ENCODE assay signal across 26 cellular contexts in genomic region chr7:103991406-103991805, GRCh38. TPM values are rescaled to one million over a fixed set of nuclear protein-coding genes. Genes with fewer than 3 reads are reported as not detected.
"Had no signal": no experiment of that assay in that cellular context is flagged by ENCODE, and none has a peak within 500 bp of the region (broad histone marks: within the 10 kb centered on the region; RNA-seq: fewer than 3 reads in every experiment).

No MANE protein-coding gene starts in this region.

- ATAC-seq: naive thymus-derived CD8-positive, alpha-beta T cell; natural killer cell treated with Interleukin-12 subunit alpha and Interleukin-12 subunit beta and Interleukin-15 and Interleukin-18, amount 100 ng/mL, for 72 hours; pancreas; stimulated activated effector memory CD8-positive, alpha-beta T cell treated with anti-CD3 and anti-CD28 coated beads, Interleukin-12 subunit alpha, Interleukin-12 subunit beta, amount 100 ng/mL, for 72 hours; stimulated activated naive B cell treated with anti-CD40 and anti-IgM and Interleukin-4, amounts not matched to agents 10 μg/mL and 1 μg/mL and 100 μg/mL, for 72 hours had no signal

- H3K4me1 ChIP-seq: pancreas, prostate gland had no signal

- H3K4me3 ChIP-seq: pancreas, prostate gland, sigmoid colon, thoracic aorta, thyroid gland, upper lobe of left lung had no signal

- DNase-seq: naive thymus-derived CD8-positive, alpha-beta T cell; nucleus accumbens; pancreas; sigmoid colon; small intestine; stimulated activated CD4-positive, alpha-beta T cell treated with anti-CD3 and anti-CD28 coated beads, Interleukin-15, amount 100 ng/mL, for 24 hours; stimulated activated CD4-positive, alpha-beta T cell treated with anti-CD3 and anti-CD28 coated beads, Interleukin-2, amount 100 ng/mL, for 24 hours; stimulated activated CD4-positive, alpha-beta T cell treated with anti-CD3 and anti-CD28 coated beads, Interleukin-2, amount 100 ng/mL, for 48 hours; stimulated activated CD4-positive, alpha-beta T cell treated with anti-CD3 and anti-CD28 coated beads, Interleukin-4, amount 100 ng/mL, for 24 hours; stimulated activated naive B cell treated with anti-CD40 and anti-IgM and Interleukin-4, amounts not matched to agents 10 μg/mL and 1 μg/mL and 100 μg/mL, for 72 hours; stimulated activated naive CD4-positive, alpha-beta T cell treated with Interleukin-2 at 50 U/mL for 16 hours; stomach; thyroid gland; trophoblast cell; upper lobe of left lung had no signal

- FAIRE-seq: pancreas, small intestine, urothelium cell line had no signal

- H3K9me3 ChIP-seq: neutrophil, pancreas, prostate gland, right atrium auricular region, sigmoid colon, stomach, thoracic aorta, thyroid gland, tibial nerve, upper lobe of left lung, vagina had no signal

- H3K27ac ChIP-seq: neutrophil, pancreas, prostate gland, right atrium auricular region, sigmoid colon, stomach, thoracic aorta, thyroid gland, upper lobe of left lung, vagina had no signal

- H3K9me3 Mint-ChIP-seq: natural killer cell treated with Interleukin-12 subunit alpha and Interleukin-12 subunit beta and Interleukin-15 and Interleukin-18, amount 100 ng/mL, for 72 hours; neural crest cell; stimulated activated effector memory CD8-positive, alpha-beta T cell treated with anti-CD3 and anti-CD28 coated beads, Interleukin-12 subunit alpha, Interleukin-12 subunit beta, amount 100 ng/mL, for 72 hours; stimulated activated naive B cell treated with anti-CD40 and anti-IgM and Interleukin-4, amounts not matched to agents 10 μg/mL and 1 μg/mL and 100 μg/mL, for 72 hours; stimulated activated naive CD8-positive, alpha-beta T cell treated with anti-CD3 and anti-CD28 coated beads, Interleukin-15, Interleukin-2, amounts not matched to agents 100 ng/mL and 50 ng/mL, for 24 hours had no signal

- H3K4me3 Mint-ChIP-seq: natural killer cell treated with Interleukin-12 subunit alpha and Interleukin-12 subunit beta and Interleukin-15 and Interleukin-18, amount 100 ng/mL, for 72 hours; neural crest cell; stimulated activated effector memory CD8-positive, alpha-beta T cell treated with anti-CD3 and anti-CD28 coated beads, Interleukin-12 subunit alpha, Interleukin-12 subunit beta, amount 100 ng/mL, for 72 hours; stimulated activated naive B cell treated with anti-CD40 and anti-IgM and Interleukin-4, amounts not matched to agents 10 μg/mL and 1 μg/mL and 100 μg/mL, for 72 hours; stimulated activated naive CD8-positive, alpha-beta T cell treated with anti-CD3 and anti-CD28 coated beads, Interleukin-15, Interleukin-2, amounts not matched to agents 100 ng/mL and 50 ng/mL, for 24 hours had no signal

- H3K27ac Mint-ChIP-seq: naive thymus-derived CD8-positive, alpha-beta T cell; natural killer cell treated with Interleukin-12 subunit alpha and Interleukin-12 subunit beta and Interleukin-15 and Interleukin-18, amount 100 ng/mL, for 72 hours; stimulated activated effector memory CD8-positive, alpha-beta T cell treated with anti-CD3 and anti-CD28 coated beads, Interleukin-12 subunit alpha, Interleukin-12 subunit beta, amount 100 ng/mL, for 72 hours; stimulated activated naive B cell treated with anti-CD40 and anti-IgM and Interleukin-4, amounts not matched to agents 10 μg/mL and 1 μg/mL and 100 μg/mL, for 72 hours; stimulated activated naive CD8-positive, alpha-beta T cell treated with anti-CD3 and anti-CD28 coated beads, Interleukin-15, Interleukin-2, amounts not matched to agents 100 ng/mL and 50 ng/mL, for 24 hours had no signal

- H3K36me3 ChIP-seq: neutrophil, pancreas, prostate gland, right atrium auricular region, sigmoid colon, stomach, thoracic aorta, thyroid gland, tibial nerve, upper lobe of left lung, vagina had no signal

- H3K27me3 ChIP-seq: vagina had no signal

- H3K36me3 Mint-ChIP-seq: naive thymus-derived CD8-positive, alpha-beta T cell; natural killer cell treated with Interleukin-12 subunit alpha and Interleukin-12 subunit beta and Interleukin-15 and Interleukin-18, amount 100 ng/mL, for 72 hours; stimulated activated effector memory CD8-positive, alpha-beta T cell treated with anti-CD3 and anti-CD28 coated beads, Interleukin-12 subunit alpha, Interleukin-12 subunit beta, amount 100 ng/mL, for 72 hours; stimulated activated naive B cell treated with anti-CD40 and anti-IgM and Interleukin-4, amounts not matched to agents 10 μg/mL and 1 μg/mL and 100 μg/mL, for 72 hours had no signal

RNA-seq across cellular contexts. Expression of gene RELN, which starts 1.9 kb away (rescaled TPM):
- total RNA-seq: naive thymus-derived CD8-positive, alpha-beta T cell; natural killer cell treated with Interleukin-12 subunit alpha and Interleukin-12 subunit beta and Interleukin-15 and Interleukin-18, amount 100 ng/mL, for 72 hours had no signal
- polyA plus RNA-seq: naive thymus-derived CD8-positive, alpha-beta T cell had no signal
